In genomic region chr10:5449823-5450222, GRCh38 we compare ENCODE assay signal across 8 cellular contexts. TPM values are rescaled to one million over a fixed set of nuclear protein-coding genes. Genes with fewer than 3 reads are reported as not detected.
DNase-seq lines count a peak whose midpoint lies in the region; TF ChIP-seq lines count a peak whose summit lies in the region.

No MANE protein-coding gene starts in this region.

- H3K36me3 ChIP-seq in SJSA1 (peaks cover 38% of the 10 kb centered on the region), neuron (ENCODE audit: insufficient read depth, low read length) (peaks cover 32% of the 10 kb centered on the region), HAP-1 (replicated peaks) (peaks cover 33% of the 10 kb centered on the region)

- no peak overlapping the region for H2AFZ ChIP-seq in neuron (ENCODE audit: low read depth, low read length)

- H3K27ac ChIP-seq in SJSA1, result peak overlapping the region; percentile 50

- TF ChIP-seq CTCF in fibroblast of pulmonary artery (IDR thresholded peaks at IDR 0.05; ENCODE audit: low read length, missing control alignments), result peak; percentile 25
- no peak for TF ChIP-seq CTCF in GM10266 (IDR thresholded peaks at IDR 0.05; ENCODE audit: control insufficient read depth, insufficient read depth, low read depth, missing control alignments)

- peak; percentile 44 for DNase-seq in Ammon's horn (ENCODE audit: low spot score)
- peak in 1 of 2 experiments; percentile 59 for DNase-seq in SJSA1 (ENCODE audit: low read depth in 1 of 2, low spot score in 2 of 2)
- DNase-seq in fibroblast of pulmonary artery (ENCODE audit: low read depth), result peak; percentile 90
- no peak for DNase-seq in HAP-1 (ENCODE audit: low spot score in 2 of 2)
- no peak for DNase-seq in H4 (ENCODE audit: low spot score)
- DNase-seq in GM10266 (ENCODE audit: extremely low spot score), result no peak
- no peak for DNase-seq in NCI-H2196 treated with DMSO at 0.1 percent for 48 hours (lab: John Stamatoyannopoulos, UW; ENCODE audit: unreplicated experiment)

- H3K4me3 ChIP-seq in SJSA1 (no peak overlapping the region; the same call in 1 of the 2 replicates), fibroblast of pulmonary artery (replicated peaks; ENCODE audit: low read depth, low read length) (peak overlapping the region; percentile 39), neuron (ENCODE audit: low read length) (peak overlapping the region; percentile 2), HAP-1 (no peak overlapping the region)

- in situ Hi-C loops in HAP-1 (cut with MboI; ENCODE audit: low sequenced_read_pairs), result no loop called here

- H3K4me1 ChIP-seq in SJSA1 (replicated peaks) (peaks cover 33% of the 10 kb centered on the region), neuron (ENCODE audit: insufficient read depth, low read length) (peaks cover 27% of the 10 kb centered on the region), HAP-1 (peaks cover 31% of the 10 kb centered on the region)

- H3K9me3 ChIP-seq in SJSA1 (replicated peaks), result no peaks in the 10 kb centered on the region
- no peaks in the 10 kb centered on the region for H3K9me3 ChIP-seq in neuron (ENCODE audit: low read length)
- no peaks in the 10 kb centered on the region for H3K9me3 ChIP-seq in HAP-1

- no peaks in the 10 kb centered on the region for H3K27me3 ChIP-seq in SJSA1 (replicated peaks)
- H3K27me3 ChIP-seq in neuron (ENCODE audit: insufficient read depth, low read length), result no peaks in the 10 kb centered on the region
- no peaks in the 10 kb centered on the region for H3K27me3 ChIP-seq in HAP-1 (ENCODE audit: low read depth)

RNA-seq across cellular contexts. Expression of gene NET1, which starts 37.5 kb away (rescaled TPM):
- total RNA-seq in SJSA1 (2014; rRNA removed; shearing (Covaris generic)), result 38.1 and 52.4 TPM in 2 replicates
- 12.6 and 13.0 TPM in 2 replicates for total RNA-seq in H4 (2014; rRNA removed; shearing (Covaris generic))

RNA-seq across cellular contexts. Expression of gene TUBAL3, which starts 45.2 kb away (rescaled TPM):
- not detected in 2 replicates for total RNA-seq in SJSA1 (2014; rRNA removed; shearing (Covaris generic))
- 0.25 TPM in 1 of 2 replicates, not detected in the other for total RNA-seq in H4 (2014; rRNA removed; shearing (Covaris generic))

RNA-seq across cellular contexts. Expression of gene CALML5, which starts 49.5 kb away (rescaled TPM):
- not detected in 2 replicates for total RNA-seq in SJSA1 (2014; rRNA removed; shearing (Covaris generic))
- total RNA-seq in H4 (2014; rRNA removed; shearing (Covaris generic)), result not detected in 2 replicates

Comparison
In these comparisons a context has a peak if more than half of its experiments do, and no peak if none do; other contexts are left out.
1. DNase-seq: peak in Ammon's horn (single experiment) and fibroblast of pulmonary artery (single experiment); none in HAP-1 (0 of 2), H4 (single experiment), GM10266 (single experiment) and NCI-H2196 treated with DMSO at 0.1 percent for 48 hours (single experiment).
2. H3K4me3 ChIP-seq: peak in fibroblast of pulmonary artery (single experiment) and neuron (single experiment); none in SJSA1 (single experiment) and HAP-1 (single experiment).